In genomic region chr7:135833642-135834041, GRCh38 we compare ENCODE assay signal across 19 cellular contexts.
DNase-seq lines count a peak whose midpoint lies in the region; FAIRE-seq and TF ChIP-seq lines count a peak whose summit lies in the region.
"Had no signal": no experiment of that assay in that cellular context is flagged by ENCODE, and none has a peak within 500 bp of the region (broad histone marks: within the 10 kb centered on the region; RNA-seq: fewer than 3 reads in every experiment).

No MANE protein-coding gene starts in this region.

- no peaks in the 10 kb centered on the region for H3K79me1 ChIP-seq in H1 (ENCODE audit: low read depth, low read length)

- H3K79me2 ChIP-seq in H1 (ENCODE audit: control insufficient read depth in 1 of 2, insufficient read depth in 2 of 2, low read length in 2 of 2): no peaks in the 10 kb centered on the region

- no peak for TF ChIP-seq POLR2A in H1 (IDR thresholded peaks at IDR 0.05; ENCODE audit: control extremely low read depth in 1 of 2, low read depth in 2 of 2, low read length in 2 of 2)

- H3K4me3 ChIP-seq in BLaER1 (no peak overlapping the region), H1 (ENCODE audit: extremely low read depth in 1 of 4, insufficient read depth in 2 of 4, low read depth in 3 of 4, low read length in 4 of 4) (no peak overlapping the region)
- no peak overlapping the region for H3K4me3 ChIP-seq in CD8-positive, alpha-beta memory T cell (ENCODE audit: low read length)
- H3K4me3 ChIP-seq: A549 had no signal

- no peak overlapping the region for H3K4ac ChIP-seq in H1 (replicated peaks; ENCODE audit: insufficient read length, low read depth, low read length)

- H4K91ac ChIP-seq in H1 (replicated peaks; ENCODE audit: insufficient read length, low read length): no peak overlapping the region

- H3K27me3 Mint-ChIP-seq in CD8-positive, alpha-beta memory T cell: peaks cover 0 to 4% of the 10 kb centered on the region in 2 donors

- no peak for FAIRE-seq in H1 (lab: Jason Lieb, UNC)
- FAIRE-seq: A549, G401.6, GM12892 had no signal

- no peak overlapping the region for H3K18ac ChIP-seq in H1 (ENCODE audit: extremely low read depth, low read length)

- POLR2A ChIA-PET in CD8-positive, alpha-beta memory T cell (lab: Charles Lee): no interaction called here
- POLR2A ChIA-PET in H1 (lab: Charles Lee; ENCODE audit: partially characterized antibody): no interaction called here

- H4K8ac ChIP-seq in H1 (ENCODE audit: extremely low read depth, insufficient read depth, low read length): no peak overlapping the region

- H4K20me1 ChIP-seq in BLaER1: no peaks in the 10 kb centered on the region
- H4K20me1 ChIP-seq in H1 (replicated peaks in 1 of 2; ENCODE audit: control insufficient read depth in 1 of 2, insufficient read depth in 2 of 2, low read length in 2 of 2): no peaks in the 10 kb centered on the region

- H2AK5ac ChIP-seq in H1 (ENCODE audit: low read depth, low read length): no peak overlapping the region

- H3K36me3 Mint-ChIP-seq in CD8-positive, alpha-beta memory T cell: peaks cover 0 to 4% (median 1%) of the 10 kb centered on the region in 3 donors
- H3K36me3 Mint-ChIP-seq: CD8-positive, alpha-beta T cell had no signal

- no peak overlapping the region for H2BK120ac ChIP-seq in H1 (replicated peaks; ENCODE audit: low read depth, low read length)

- WGBS in H1 (ENCODE audit: extremely low coverage in 1 of 2, insufficient coverage in 1 of 2, insufficient read length in 1 of 2, insufficient replicate concordance in 2 of 2, low coverage in 1 of 2, low lambda C conversion rate in 2 of 2, missing lambda C conversion rate in 1 of 2), 2 experiments: 77% methylated on average over 4 of the region's 4 CpGs; no CpG with 5 or more reads in 1 of the 2 experiments

- TF ChIP-seq RAD21 in H1 (IDR thresholded peaks at IDR 0.05 in 1 of 2, conservative IDR thresholded peaks at IDR 0.05 in 1 of 2; ENCODE audit: low read depth in 2 of 2, low read length in 2 of 2): no peak

- CTCF ChIA-PET in CD8-positive, alpha-beta memory T cell (lab: Charles Lee): no interaction called here
- CTCF ChIA-PET in H1 (lab: Charles Lee; ENCODE audit: partially characterized antibody): no interaction called here

- H3K9ac ChIP-seq in BLaER1 (no peak overlapping the region), H1 (replicated peaks in 1 of 4; ENCODE audit: extremely low read depth in 1 of 4, low read depth in 3 of 4, low read length in 3 of 4) (no peak overlapping the region)

- DNase-seq in CD8-positive, alpha-beta memory T cell: no peak
- DNase-seq in NCI-H748 treated with DMSO at 0.1 percent for 48 hours (lab: John Stamatoyannopoulos, UW) (peak; percentile 24), H1 (ENCODE audit: low read depth in 1 of 2, low spot score in 2 of 2) (no peak), AML-193 (lab: John Stamatoyannopoulos, UW) (no peak), germinal center (ENCODE audit: low spot score) (no peak), RKO (ENCODE audit: low spot score) (no peak)
- DNase-seq in activated CD4-positive, alpha-beta T cell treated with anti-CD3 and anti-CD28 coated beads, Interleukin-2, amount 50 U/mL, for 4 hours: no peak
- DNase-seq: BE2C; CD8-positive, alpha-beta T cell; GOT3; Kasumi-1; NCI-H187; NCI-H446 treated with DMSO at 0.1 percent for 48 hours; NCI-H526 treated with DMSO at 0.1 percent for 48 hours; Right ventricle myocardium superior had no signal

- H2BK5ac ChIP-seq in H1 (ENCODE audit: low read depth, low read length): no peak overlapping the region

- H3K27ac ChIP-seq in BLaER1: no peak overlapping the region
- no peak overlapping the region for H3K27ac ChIP-seq in CD8-positive, alpha-beta memory T cell (ENCODE audit: low read depth, low read length)
- no peak overlapping the region for H3K27ac ChIP-seq in H1 (ENCODE audit: low read depth, low read length)
- H3K27ac ChIP-seq: A549 had no signal

- H3K27me3 ChIP-seq in BLaER1 (no peaks in the 10 kb centered on the region), H1 (replicated peaks in 1 of 4; ENCODE audit: control insufficient read depth in 3 of 4, extremely low read depth in 1 of 4, insufficient read depth in 3 of 4, low read length in 3 of 4) (no peaks in the 10 kb centered on the region)
- H3K27me3 ChIP-seq in CD8-positive, alpha-beta memory T cell (ENCODE audit: insufficient read depth, low read length, poor library complexity, severe bottlenecking): no peaks in the 10 kb centered on the region
- H3K27me3 ChIP-seq: BE2C had no signal

- no peaks in the 10 kb centered on the region for H3K36me3 ChIP-seq in BLaER1
- no peaks in the 10 kb centered on the region for H3K36me3 ChIP-seq in CD8-positive, alpha-beta memory T cell (ENCODE audit: insufficient read depth, low read length)
- no peaks in the 10 kb centered on the region for H3K36me3 ChIP-seq in H1 (ENCODE audit: control insufficient read depth in 2 of 4, insufficient read depth in 4 of 4, low read length in 3 of 4)
- H3K36me3 ChIP-seq: BE2C had no signal

- peak overlapping the region in 1 of 7 donors; percentile 47 for H3K4me3 Mint-ChIP-seq in CD8-positive, alpha-beta memory T cell
- H3K4me3 Mint-ChIP-seq: CD8-positive, alpha-beta T cell had no signal

- H3K9me3 ChIP-seq in BLaER1: no peaks in the 10 kb centered on the region
- no peaks in the 10 kb centered on the region for H3K9me3 ChIP-seq in CD8-positive, alpha-beta memory T cell (ENCODE audit: low read length)
- H3K9me3 ChIP-seq in H1 (ENCODE audit: insufficient read depth in 2 of 2, low read depth in 1 of 2, low read length in 1 of 2): no peaks in the 10 kb centered on the region
- H3K9me3 ChIP-seq: A549, BE2C had no signal

- H3K9me3 Mint-ChIP-seq in CD8-positive, alpha-beta memory T cell: no peaks in the 10 kb centered on the region
- H3K9me3 Mint-ChIP-seq: CD8-positive, alpha-beta T cell had no signal

- H2AFZ ChIP-seq in H1 (ENCODE audit: low read length): peak overlapping the region; percentile 27; the same call in 1 of the 2 replicates

- H3K23ac ChIP-seq in H1 (ENCODE audit: insufficient read length): no peak overlapping the region

- H3K4me1 ChIP-seq in BLaER1 (peaks cover 12% of the 10 kb centered on the region), H1 (replicated peaks in 1 of 4; ENCODE audit: control insufficient read depth in 3 of 4, insufficient read depth in 4 of 4, low read length in 3 of 4) (no peaks in the 10 kb centered on the region)
- H3K4me1 ChIP-seq in CD8-positive, alpha-beta memory T cell (ENCODE audit: insufficient read depth, low read length): peaks cover 15% of the 10 kb centered on the region
- H3K4me1 ChIP-seq: A549 had no signal

- TF ChIP-seq CTCF in H1 (IDR thresholded peaks at IDR 0.05; ENCODE audit: control extremely low read depth in 1 of 3, insufficient read depth in 1 of 3, low read depth in 1 of 3, low read length in 3 of 3): no peak

- no peak overlapping the region for H2BK15ac ChIP-seq in H1 (ENCODE audit: low read length)

- no peak overlapping the region for H2BK12ac ChIP-seq in H1 (ENCODE audit: low read depth, low read length)

- no peak overlapping the region for H3K14ac ChIP-seq in H1 (ENCODE audit: insufficient read length)

- no peak overlapping the region for H3K56ac ChIP-seq in H1 (replicated peaks; ENCODE audit: insufficient read length, low read depth, low read length)

- peak overlapping the region in 6 of 8 donors; percentile 10 to 96 (median 73) for H3K27ac Mint-ChIP-seq in CD8-positive, alpha-beta memory T cell
- H3K27ac Mint-ChIP-seq: CD8-positive, alpha-beta T cell had no signal

- H3K4me1 Mint-ChIP-seq in CD8-positive, alpha-beta memory T cell: peaks cover 38 to 41% (median 40%) of the 10 kb centered on the region in 3 donors

- H2BK20ac ChIP-seq in H1 (ENCODE audit: low read length): no peak overlapping the region

- TF ChIP-seq EP300 in H1 (IDR thresholded peaks at IDR 0.05; ENCODE audit: borderline replicate concordance in 1 of 2, low read depth in 2 of 2, low read length in 2 of 2): no peak

- H3K4me2 ChIP-seq in BLaER1 (peak overlapping the region; percentile 42; the same call in 1 of the 2 replicates), H1 (ENCODE audit: insufficient read depth in 1 of 2, low read depth in 2 of 2, low read length in 2 of 2) (no peak overlapping the region)
- H3K4me2 ChIP-seq: A549 had no signal

- H4K5ac ChIP-seq in H1 (ENCODE audit: insufficient read length, low read depth, low read length): no peak overlapping the region

- H3K23me2 ChIP-seq in H1 (ENCODE audit: low read depth, low read length): no peaks in the 10 kb centered on the region; the same call in 1 of the 2 replicates

TF ChIP-seq in H1, 55 proteins besides CTCF, POLR2A, EP300 and RAD21:
- TF ChIP-seq CBX8 (IDR thresholded peaks at IDR 0.05; ENCODE audit: borderline replicate concordance, low read depth, low read length) (no peak), JUN (IDR thresholded peaks at IDR 0.05; ENCODE audit: low read depth, low read length) (no peak), NANOG (IDR thresholded peaks at IDR 0.05; ENCODE audit: insufficient read depth, low read depth, low read length, poor library complexity, severe bottlenecking) (no peak), KDM4A (IDR thresholded peaks at IDR 0.05; ENCODE audit: low read depth, low read length, severe bottlenecking) (no peak), GABPA (IDR thresholded peaks at IDR 0.05; ENCODE audit: borderline replicate concordance, insufficient read depth, low read length) (no peak), ATF2 (IDR thresholded peaks at IDR 0.05; ENCODE audit: low read length) (no peak), YY1 (IDR thresholded peaks at IDR 0.05; ENCODE audit: low read depth, low read length) (no peak), USF2 (IDR thresholded peaks at IDR 0.05; ENCODE audit: low read length) (no peak), BCL11A (IDR thresholded peaks at IDR 0.05; ENCODE audit: low read depth in 2 of 2, low read length in 2 of 2) (no peak), SP4 (IDR thresholded peaks at IDR 0.05; ENCODE audit: low read length) (no peak)
TF ChIP-seq in H1: peak in this region for 0.
